Comparison of ENCODE assay signal across 13 cellular contexts in the genomic region with DNA sequence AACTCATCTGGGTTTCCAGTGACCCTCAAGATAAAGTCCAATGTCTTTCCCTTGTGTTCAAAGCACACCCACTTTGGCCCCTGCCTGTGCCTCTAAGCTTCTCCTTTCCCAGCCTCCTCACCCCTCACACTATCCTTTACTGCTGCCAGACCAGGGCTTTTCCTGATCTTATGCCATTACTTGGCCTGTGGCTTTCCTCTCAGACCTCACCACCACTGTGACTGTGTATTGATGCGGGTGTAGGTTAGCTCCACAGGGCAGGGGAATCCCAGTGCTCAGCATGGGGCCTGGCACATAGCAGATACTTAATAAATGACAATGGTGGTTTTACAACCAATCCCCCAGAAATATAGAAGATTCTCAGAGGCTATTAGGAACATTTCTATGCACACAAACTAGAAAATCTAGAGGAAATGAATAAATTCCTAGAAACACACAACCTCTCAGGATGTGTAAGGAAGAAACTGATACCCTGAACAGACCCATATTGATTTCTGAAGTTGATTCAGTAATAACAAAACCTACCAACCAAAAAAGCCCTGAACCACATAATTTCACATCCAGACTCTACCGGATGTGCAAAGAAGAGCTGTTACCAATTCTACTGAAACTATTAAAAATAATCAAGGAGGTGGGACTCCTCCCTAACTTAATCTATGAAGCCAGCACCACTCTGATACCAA.
DNase-seq lines count a peak whose midpoint lies in the region; ATAC-seq, FAIRE-seq and TF ChIP-seq lines count a peak whose summit lies in the region.
"Had no signal": no experiment of that assay in that cellular context is flagged by ENCODE, and none has a peak within 500 bp of the region (broad histone marks: within the 10 kb centered on the region; RNA-seq: fewer than 3 reads in every experiment).

No MANE protein-coding gene starts in this region.

- no peaks in the 10 kb centered on the region for H3K9me3 Mint-ChIP-seq in activated CD4-positive, alpha-beta T cell treated with anti-CD3 and anti-CD28 coated beads for 36 hours (ENCODE audit: low read depth)
- H3K9me3 Mint-ChIP-seq in activated CD4-positive, alpha-beta T cell treated with anti-CD3 and anti-CD28 coated beads, Interleukin-2, amount 10 ng/mL, durations not matched to agents 24 days and 14 days: peaks cover 3% of the 10 kb centered on the region

- H3K4me3 Mint-ChIP-seq in activated CD4-positive, alpha-beta T cell treated with anti-CD3 and anti-CD28 coated beads for 36 hours: no peak overlapping the region
- H3K4me3 Mint-ChIP-seq in activated CD4-positive, alpha-beta T cell treated with anti-CD3 and anti-CD28 coated beads, Interleukin-2, amount 10 ng/mL, durations not matched to agents 24 days and 14 days: no peak overlapping the region

- H3K9ac ChIP-seq in H1 (replicated peaks in 1 of 4; ENCODE audit: extremely low read depth in 1 of 4, low read depth in 3 of 4, low read length in 3 of 4): no peak overlapping the region

- H2BK12ac ChIP-seq in H1 (ENCODE audit: low read depth, low read length): no peak overlapping the region

- DNase-seq in activated CD4-positive, alpha-beta T cell treated with anti-CD3 and anti-CD28 coated beads for 36 hours: peak; percentile 25
- DNase-seq in activated CD4-positive, alpha-beta T cell treated with anti-CD3 and anti-CD28 coated beads, Interleukin-2, amount 10 ng/mL, durations not matched to agents 24 days and 14 days: no peak
- DNase-seq in H1 (ENCODE audit: low read depth in 1 of 2, low spot score in 2 of 2) (no peak), DMS79 treated with DMSO at 0.1 percent for 48 hours (lab: John Stamatoyannopoulos, UW) (no peak), AML-193 (lab: John Stamatoyannopoulos, UW) (no peak), globus pallidus (ENCODE audit: low spot score) (no peak)
- DNase-seq: NCI-H345 had no signal

- H3K79me1 ChIP-seq in H1 (ENCODE audit: low read depth, low read length): no peaks in the 10 kb centered on the region

- intact Hi-C loops in activated CD4-positive, alpha-beta T cell treated with anti-CD3 and anti-CD28 coated beads for 36 hours (cut with DNase I, micrococcal nuclease): no loop called here
- intact Hi-C loops in activated CD4-positive, alpha-beta T cell treated with anti-CD3 and anti-CD28 coated beads, Interleukin-2, amount 10 ng/mL, durations not matched to agents 24 days and 14 days (cut with micrococcal nuclease): no loop called here

- H4K20me1 ChIP-seq in H1 (replicated peaks in 1 of 2; ENCODE audit: control insufficient read depth in 1 of 2, insufficient read depth in 2 of 2, low read length in 2 of 2): no peaks in the 10 kb centered on the region

- no peak overlapping the region for H3K4me3 ChIP-seq in H1 (ENCODE audit: extremely low read depth in 1 of 4, insufficient read depth in 2 of 4, low read depth in 3 of 4, low read length in 4 of 4)

- no peak overlapping the region for H3K27ac Mint-ChIP-seq in activated CD4-positive, alpha-beta T cell treated with anti-CD3 and anti-CD28 coated beads for 36 hours
- no peak overlapping the region for H3K27ac Mint-ChIP-seq in activated CD4-positive, alpha-beta T cell treated with anti-CD3 and anti-CD28 coated beads, Interleukin-2, amount 10 ng/mL, durations not matched to agents 24 days and 14 days

- H2AFZ ChIP-seq in H1 (ENCODE audit: low read length): peak overlapping the region; percentile 65

- H2BK5ac ChIP-seq in H1 (ENCODE audit: low read depth, low read length): no peak overlapping the region

- H3K4me1 Mint-ChIP-seq in activated CD4-positive, alpha-beta T cell treated with anti-CD3 and anti-CD28 coated beads for 36 hours: peaks cover 7% of the 10 kb centered on the region
- H3K4me1 Mint-ChIP-seq in activated CD4-positive, alpha-beta T cell treated with anti-CD3 and anti-CD28 coated beads, Interleukin-2, amount 10 ng/mL, durations not matched to agents 24 days and 14 days: peaks cover 10% of the 10 kb centered on the region

- WGBS in H1 (ENCODE audit: extremely low coverage in 1 of 2, insufficient coverage in 1 of 2, insufficient read length in 1 of 2, insufficient replicate concordance in 2 of 2, low coverage in 1 of 2, low lambda C conversion rate in 2 of 2, missing lambda C conversion rate in 1 of 2), 2 experiments: 70% methylated on average over 2 of the region's 2 CpGs; no CpG with 5 or more reads in 1 of the 2 experiments

- peak overlapping the region in 1 of 2 experiments; percentile 31; a peak in 1 of 4 replicates for H3K4me2 ChIP-seq in H1 (ENCODE audit: insufficient read depth in 1 of 2, low read depth in 2 of 2, low read length in 2 of 2)

- H4K91ac ChIP-seq in H1 (replicated peaks; ENCODE audit: insufficient read length, low read length): no peak overlapping the region

- H2AK5ac ChIP-seq in H1 (ENCODE audit: low read depth, low read length): no peak overlapping the region

- no peak overlapping the region for H2BK15ac ChIP-seq in H1 (ENCODE audit: low read length)

- no peak overlapping the region; the same call in 1 of the 2 replicates for H3K18ac ChIP-seq in H1 (ENCODE audit: extremely low read depth, low read length)

- H3K27me3 Mint-ChIP-seq in activated CD4-positive, alpha-beta T cell treated with anti-CD3 and anti-CD28 coated beads for 36 hours: peaks cover 28% of the 10 kb centered on the region
- peaks cover 10% of the 10 kb centered on the region for H3K27me3 Mint-ChIP-seq in activated CD4-positive, alpha-beta T cell treated with anti-CD3 and anti-CD28 coated beads, Interleukin-2, amount 10 ng/mL, durations not matched to agents 24 days and 14 days

- H3K56ac ChIP-seq in H1 (replicated peaks; ENCODE audit: insufficient read length, low read depth, low read length): no peak overlapping the region

- CTCF ChIA-PET in activated CD4-positive, alpha-beta T cell treated with anti-CD3 and anti-CD28 coated beads for 36 hours (lab: Charles Lee): no interaction called here
- CTCF ChIA-PET in H1 (lab: Charles Lee; ENCODE audit: partially characterized antibody): interaction anchor here (1.0 to 2.9 kb wide), 3 partner anchors 26 to 318 kb away, joined by 3 to 8 read pairs (median 4); no protein-coding TSS in a partner anchor

- H2BK120ac ChIP-seq in H1 (replicated peaks; ENCODE audit: low read depth, low read length): no peak overlapping the region

- no peaks in the 10 kb centered on the region for H3K36me3 ChIP-seq in H1 (ENCODE audit: control insufficient read depth in 2 of 4, insufficient read depth in 4 of 4, low read length in 3 of 4)

- POLR2A ChIA-PET in activated CD4-positive, alpha-beta T cell treated with anti-CD3 and anti-CD28 coated beads for 36 hours (lab: Charles Lee): no interaction called here
- POLR2A ChIA-PET in H1 (lab: Charles Lee; ENCODE audit: partially characterized antibody): no interaction called here

- no peaks in the 10 kb centered on the region for H3K27me3 ChIP-seq in H1 (replicated peaks in 1 of 4; ENCODE audit: control insufficient read depth in 3 of 4, extremely low read depth in 1 of 4, insufficient read depth in 3 of 4, low read length in 3 of 4)

- no peak for TF ChIP-seq CTCF in H1 (IDR thresholded peaks at IDR 0.05; ENCODE audit: control extremely low read depth in 1 of 3, insufficient read depth in 1 of 3, low read depth in 1 of 3, low read length in 3 of 3)

- no peak for TF ChIP-seq RAD21 in H1 (IDR thresholded peaks at IDR 0.05 in 1 of 2, conservative IDR thresholded peaks at IDR 0.05 in 1 of 2; ENCODE audit: low read depth in 2 of 2, low read length in 2 of 2)

- ATAC-seq in activated CD4-positive, alpha-beta T cell treated with anti-CD3 and anti-CD28 coated beads for 36 hours: peak; percentile 69
- ATAC-seq in GM21528 (IDR thresholded peaks at IDR 0.05; ENCODE audit: low FRiP score, unreplicated experiment) (peak; percentile 61), HG03097 (IDR thresholded peaks at IDR 0.05; ENCODE audit: low FRiP score, unreplicated experiment) (peak; percentile 79)

- H3K4me1 ChIP-seq in H1 (replicated peaks in 1 of 4; ENCODE audit: control insufficient read depth in 3 of 4, insufficient read depth in 4 of 4, low read length in 3 of 4): peaks cover 0 to 4% (median 0%) of the 10 kb centered on the region in 4 experiments; a peak in 2 of 7 replicates

- no peaks in the 10 kb centered on the region for H3K79me2 ChIP-seq in H1 (ENCODE audit: control insufficient read depth in 1 of 2, insufficient read depth in 2 of 2, low read length in 2 of 2)

- H3K23me2 ChIP-seq in H1 (ENCODE audit: low read depth, low read length): no peaks in the 10 kb centered on the region; the same call in 1 of the 2 replicates

- no peak for FAIRE-seq in H1 (lab: Jason Lieb, UNC)
- FAIRE-seq: bronchial epithelial cell, D721Med had no signal

- H3K23ac ChIP-seq in H1 (ENCODE audit: insufficient read length): no peak overlapping the region

- H3K36me3 Mint-ChIP-seq in activated CD4-positive, alpha-beta T cell treated with anti-CD3 and anti-CD28 coated beads for 36 hours (ENCODE audit: low read depth): no peaks in the 10 kb centered on the region
- H3K36me3 Mint-ChIP-seq in activated CD4-positive, alpha-beta T cell treated with anti-CD3 and anti-CD28 coated beads, Interleukin-2, amount 10 ng/mL, durations not matched to agents 24 days and 14 days (ENCODE audit: low read depth): no peaks in the 10 kb centered on the region

- no peak overlapping the region for H3K14ac ChIP-seq in H1 (ENCODE audit: insufficient read length)

- no peak for TF ChIP-seq EP300 in H1 (IDR thresholded peaks at IDR 0.05; ENCODE audit: borderline replicate concordance in 1 of 2, low read depth in 2 of 2, low read length in 2 of 2)

- H4K5ac ChIP-seq in H1 (ENCODE audit: insufficient read length, low read depth, low read length): no peak overlapping the region

- no peak overlapping the region for H4K8ac ChIP-seq in H1 (ENCODE audit: extremely low read depth, insufficient read depth, low read length)

- H3K9me3 ChIP-seq in H1 (ENCODE audit: insufficient read depth in 2 of 2, low read depth in 1 of 2, low read length in 1 of 2): no peaks in the 10 kb centered on the region

- H2BK20ac ChIP-seq in H1 (ENCODE audit: low read length): no peak overlapping the region

- H3K27ac ChIP-seq in H1 (ENCODE audit: low read depth, low read length): no peak overlapping the region
- H3K27ac ChIP-seq: 22Rv1, RWPE1 had no signal

- TF ChIP-seq POLR2A in H1 (IDR thresholded peaks at IDR 0.05; ENCODE audit: control extremely low read depth in 1 of 2, low read depth in 2 of 2, low read length in 2 of 2): no peak

- H3K4ac ChIP-seq in H1 (replicated peaks; ENCODE audit: insufficient read length, low read depth, low read length): no peak overlapping the region

TF ChIP-seq in H1, 55 proteins besides CTCF, POLR2A, EP300 and RAD21 (continues in another document):
- TF ChIP-seq BACH1 (IDR thresholded peaks at IDR 0.05; ENCODE audit: low read length) (no peak), HDAC6 (IDR thresholded peaks at IDR 0.05; ENCODE audit: low read depth, low read length) (no peak), KDM4A (IDR thresholded peaks at IDR 0.05; ENCODE audit: low read depth, low read length, severe bottlenecking) (no peak), SP2 (IDR thresholded peaks at IDR 0.05; ENCODE audit: low read length) (no peak), KDM5A (IDR thresholded peaks at IDR 0.05; ENCODE audit: low read length) (no peak)
